In genomic region chr20:43309266-43309665, GRCh38 we compare ENCODE assay signal across 35 cellular contexts.
"Had no signal": no experiment of that assay in that cellular context is flagged by ENCODE, and none has a peak within 500 bp of the region (broad histone marks: within the 10 kb centered on the region; RNA-seq: fewer than 3 reads in every experiment).

No MANE protein-coding gene starts in this region.

- H3K4me3 ChIP-seq: MG63 had no signal

- DNase-seq: Karpas-422, Kasumi-1, KBM-7, KG1, MG63, MM.1S, MV-4-11, NCI-H1048, NCI-H1092, NCI-H1092 treated with DMSO at 0.1 percent for 48 hours, NCI-H1105, NCI-H1105 treated with DMSO at 0.1 percent for 48 hours, NCI-H1417, NCI-H1417 treated with DMSO at 0.1 percent for 48 hours, NCI-H1436, NCI-H1436 treated with DMSO at 0.1 percent for 48 hours, NCI-H146, NCI-H1694, NCI-H1694 treated with DMSO at 0.1 percent for 48 hours, NCI-H187, NCI-H187 treated with DMSO at 0.1 percent for 48 hours, NCI-H1930, NCI-H2029, NCI-H2029 treated with DMSO at 0.1 percent for 48 hours, NCI-H2081, NCI-H2081 treated with DMSO at 0.1 percent for 48 hours, NCI-H2107, NCI-H2171, NCI-H2171 treated with DMSO at 0.1 percent for 48 hours, NCI-H2227 treated with DMSO at 0.1 percent for 48 hours, NCI-H226, NCI-H345, NCI-H446, NCI-H446 treated with DMSO at 0.1 percent for 48 hours had no signal

- H3K27ac ChIP-seq: KMS-11 had no signal

- H3K36me3 ChIP-seq: MG63 had no signal

- H3K9me3 ChIP-seq: MG63 had no signal
